1 cellular context compared by ENCODE assay signal in genomic region chr2:108786354-108787208, GRCh38.
TF ChIP-seq lines count a peak whose summit lies in the region.

CCDC138 (plus strand) TSS chr2:108786771; CDS start chr2:108786823, 52 bp downstream.

TF ChIP-seq in HepG2, 621 proteins besides CTCF, POLR2A, EP300 and RAD21 (continued from another document and continues in another):
- TF ChIP-seq ZNF337 (CRISPR knock-in tag; IDR thresholded peaks at IDR 0.05; ENCODE audit: borderline replicate concordance, low read depth) (0 out of 2 replicates have a peak, but pooled peaks have one; percentile 43), ZBTB14 (CRISPR knock-in tag; IDR thresholded peaks at IDR 0.05) (peak; percentile 66), ZKSCAN1 (IDR thresholded peaks at IDR 0.05; ENCODE audit: low read length) (no peak), KAT2B (IDR thresholded peaks at IDR 0.05; ENCODE audit: borderline replicate concordance, low read depth, low read length) (no peak), SNRNP70 (IDR thresholded peaks at IDR 0.05; ENCODE audit: low read depth, low read length) (no peak), ZNF562 (CRISPR knock-in tag; IDR thresholded peaks at IDR 0.05; ENCODE audit: borderline replicate concordance) (no peak), ZNF136 (CRISPR knock-in tag; IDR thresholded peaks at IDR 0.05; ENCODE audit: low read depth) (no peak), TBL1XR1 (IDR thresholded peaks at IDR 0.05; ENCODE audit: borderline replicate concordance, low read length, partially characterized antibody) (no peak), ZNF800 (CRISPR knock-in tag; IDR thresholded peaks at IDR 0.05) (peak; percentile 86), ZNF770 (CRISPR knock-in tag; IDR thresholded peaks at IDR 0.05) (peak; percentile 56), ZFP37 (CRISPR knock-in tag; IDR thresholded peaks at IDR 0.05; ENCODE audit: borderline replicate concordance) (0 out of 2 replicates have a peak, but pooled peaks have one; percentile 33), ZNF44 (CRISPR knock-in tag; IDR thresholded peaks at IDR 0.05) (peak; percentile 47; the same call in 1 of the 2 replicates), ZNF781 (CRISPR knock-in tag; IDR thresholded peaks at IDR 0.05; ENCODE audit: borderline replicate concordance, not compliant biosample characterization) (peak; percentile 74), ZNF557 (CRISPR knock-in tag; IDR thresholded peaks at IDR 0.05) (no peak), ELK4 (CRISPR knock-in tag; IDR thresholded peaks at IDR 0.05; ENCODE audit: borderline replicate concordance) (no peak), RNF2 (conservative IDR thresholded peaks at IDR 0.05; ENCODE audit: low read depth) (peak; percentile 83), ZNF224 (CRISPR knock-in tag; IDR thresholded peaks at IDR 0.05) (peak; percentile 31), ZNF17 (CRISPR knock-in tag; IDR thresholded peaks at IDR 0.05) (no peak), ZNF160 (CRISPR knock-in tag; IDR thresholded peaks at IDR 0.05) (peak; percentile 87), ZNF614 (CRISPR knock-in tag; IDR thresholded peaks at IDR 0.05; ENCODE audit: borderline replicate concordance) (no peak; the same call in 1 of the 2 replicates), ZNF713 (CRISPR knock-in tag; IDR thresholded peaks at IDR 0.05) (no peak), CCAR2 (optimal IDR thresholded peaks at IDR 0.05; ENCODE audit: low read depth, low read length) (no peak), FOSL2 (CRISPR knock-in tag; IDR thresholded peaks at IDR 0.05) (peak; percentile 72), EED (CRISPR knock-in tag; IDR thresholded peaks at IDR 0.05) (peak; percentile 95), SKI (IDR thresholded peaks at IDR 0.05; ENCODE audit: partially characterized antibody) (peak; percentile 29), ZBTB3 (CRISPR knock-in tag; IDR thresholded peaks at IDR 0.05; ENCODE audit: borderline replicate concordance, low read depth) (no peak), U2AF1 (optimal IDR thresholded peaks at IDR 0.05; ENCODE audit: low read depth, low read length) (peak; percentile 92), ETV5 (CRISPR knock-in tag; IDR thresholded peaks at IDR 0.05; ENCODE audit: borderline replicate concordance) (peak; percentile 28; the same call in 1 of the 2 replicates), HDAC1 (CRISPR knock-in tag; IDR thresholded peaks at IDR 0.05) (peak; percentile 94), YEATS2 (CRISPR knock-in tag; IDR thresholded peaks at IDR 0.05; ENCODE audit: borderline replicate concordance) (peak; percentile 90), DDIT3 (CRISPR knock-in tag; IDR thresholded peaks at IDR 0.05) (no peak), E2F1 (CRISPR knock-in tag; IDR thresholded peaks at IDR 0.05) (no peak; the same call in none of the 2 replicates), NCOR1 (IDR thresholded peaks at IDR 0.05; ENCODE audit: borderline replicate concordance, low read length) (no peak; the same call in 1 of the 2 replicates), SMAD3 (CRISPR knock-in tag; IDR thresholded peaks at IDR 0.05) (peak; percentile 27; the same call in 1 of the 2 replicates), GZF1 (CRISPR knock-in tag; IDR thresholded peaks at IDR 0.05) (no peak), ZFP1 (CRISPR knock-in tag; IDR thresholded peaks at IDR 0.05) (peak; percentile 47; the same call in 1 of the 2 replicates), HNRNPLL (IDR thresholded peaks at IDR 0.05; ENCODE audit: low read depth, low read length, poor library complexity, severe bottlenecking) (peak; percentile 96), ZMYM3 (CRISPR knock-in tag; IDR thresholded peaks at IDR 0.05) (peak; percentile 68; the same call in 1 of the 2 replicates), KDM5B (CRISPR knock-in tag; IDR thresholded peaks at IDR 0.05; ENCODE audit: borderline replicate concordance) (peak; percentile 98), FOSL1 (CRISPR knock-in tag; IDR thresholded peaks at IDR 0.05; ENCODE audit: borderline replicate concordance) (peak; percentile 23; the same call in 1 of the 2 replicates), NBN (conservative IDR thresholded peaks at IDR 0.05) (no peak), SMYD3 (CRISPR knock-in tag; IDR thresholded peaks at IDR 0.05) (peak; percentile 80; the same call in 1 of the 2 replicates), CCDC6 (CRISPR knock-in tag; IDR thresholded peaks at IDR 0.05) (peak; percentile 89), GMEB1 (CRISPR knock-in tag; IDR thresholded peaks at IDR 0.05; ENCODE audit: borderline replicate concordance) (peak; percentile 99), CREB3 (CRISPR knock-in tag; IDR thresholded peaks at IDR 0.05) (no peak), CREM (IDR thresholded peaks at IDR 0.05) (peak; percentile 47; the same call in 1 of the 2 replicates), CREM (CRISPR knock-in tag; IDR thresholded peaks at IDR 0.05) (no peak), HNRNPH1 (optimal IDR thresholded peaks at IDR 0.05; ENCODE audit: low read depth, low read length) (no peak), TBX2 (CRISPR knock-in tag; IDR thresholded peaks at IDR 0.05; ENCODE audit: borderline replicate concordance) (peak; percentile 89), ZUFSP (CRISPR knock-in tag; IDR thresholded peaks at IDR 0.05; ENCODE audit: borderline replicate concordance) (no peak), HNRNPK (IDR thresholded peaks at IDR 0.05; ENCODE audit: low read depth, low read length, poor library complexity, severe bottlenecking) (peak; percentile 13), SIN3A (IDR thresholded peaks at IDR 0.05; ENCODE audit: borderline replicate concordance, low read depth, low read length) (peak; percentile 82; the same call in 1 of the 2 replicates), PBX3 (CRISPR knock-in tag; IDR thresholded peaks at IDR 0.05; ENCODE audit: borderline replicate concordance) (peak; percentile 53; the same call in 1 of the 2 replicates)
